32 cellular contexts compared by ENCODE assay signal in genomic region chr1:200988693-200989092, GRCh38.
"Had no signal": no experiment of that assay in that cellular context is flagged by ENCODE, and none has a peak within 500 bp of the region (broad histone marks: within the 10 kb centered on the region; RNA-seq: fewer than 3 reads in every experiment).

No MANE protein-coding gene starts in this region.

- H3K36me3 ChIP-seq: brain microvascular endothelial cell, SJCRH30 had no signal

- H3K27ac Mint-ChIP-seq: activated CD4-positive, alpha-beta T cell treated with anti-CD3 and anti-CD28 coated beads for 36 hours; activated CD8-positive, alpha-beta memory T cell treated with anti-CD3 and anti-CD28 coated beads, Interleukin-2, amount 10 ng/mL, durations not matched to agents 7 days and 5 days; T-helper 1 cell treated with Interleukin-12 subunit alpha and Interleukin-12 subunit beta and Interleukin-4 antibody, amounts not matched to agents 30 μg/mL and 1 μg/mL, for 36 hours; T-helper 2 cell treated with Interferon-gamma antibody and Interleukin-4, amounts not matched to agents 5 μg/mL and 100 μg/mL, for 36 hours; WTC11 had no signal

- H3K4me3 ChIP-seq: SJCRH30, SK-N-MC had no signal

- H3K27me3 ChIP-seq: brain microvascular endothelial cell, SJCRH30 had no signal

- H3K9ac ChIP-seq: KMS-11 had no signal

- H3K9me3 Mint-ChIP-seq: activated CD4-positive, alpha-beta T cell treated with anti-CD3 and anti-CD28 coated beads, Interleukin-2, amount 10 ng/mL, durations not matched to agents 7 days and 5 days; activated naive CD4-positive, alpha-beta T cell treated with anti-CD3 and anti-CD28 coated beads, Interleukin-2, amount 10 ng/mL, durations not matched to agents 7 days and 5 days; T-helper 1 cell treated with Interleukin-12 subunit alpha and Interleukin-12 subunit beta and Interleukin-4 antibody, amounts not matched to agents 30 μg/mL and 1 μg/mL, for 36 hours; T-helper 2 cell treated with Interferon-gamma antibody and Interleukin-4, amounts not matched to agents 5 μg/mL and 100 μg/mL, for 36 hours; WTC11 had no signal

- H3K4me2 ChIP-seq: KMS-11 had no signal

- ATAC-seq: activated CD4-positive, alpha-beta T cell treated with anti-CD3 and anti-CD28 coated beads for 36 hours; activated CD4-positive, CD25-positive, alpha-beta regulatory T cell treated with anti-CD3 and anti-CD28 coated beads, Interleukin-2, amount 50 U/mL, for 24 hours; activated CD8-positive, alpha-beta memory T cell treated with anti-CD3 and anti-CD28 coated beads, Interleukin-2, amount 10 ng/mL, durations not matched to agents 7 days and 5 days; Panc1; WTC11 had no signal

- H3K4me1 ChIP-seq: SJCRH30 had no signal

- H3K27me3 Mint-ChIP-seq: activated CD4-positive, alpha-beta T cell treated with anti-CD3 and anti-CD28 coated beads for 36 hours; activated CD4-positive, alpha-beta T cell treated with anti-CD3 and anti-CD28 coated beads, Interleukin-2, amount 10 ng/mL, durations not matched to agents 7 days and 5 days; activated CD8-positive, alpha-beta memory T cell treated with anti-CD3 and anti-CD28 coated beads, Interleukin-2, amount 10 ng/mL, durations not matched to agents 7 days and 5 days; activated naive CD4-positive, alpha-beta T cell treated with anti-CD3 and anti-CD28 coated beads, Interleukin-2, amount 10 ng/mL, durations not matched to agents 7 days and 5 days had no signal

- H3K9me3 ChIP-seq: SJCRH30 had no signal

- H3K27ac ChIP-seq: brain microvascular endothelial cell, KMS-11, SJCRH30, SK-N-MC had no signal

- H3K4me3 Mint-ChIP-seq: activated CD4-positive, alpha-beta T cell treated with anti-CD3 and anti-CD28 coated beads for 36 hours; activated CD4-positive, alpha-beta T cell treated with anti-CD3 and anti-CD28 coated beads, Interleukin-2, amount 10 ng/mL, durations not matched to agents 7 days and 5 days; activated CD8-positive, alpha-beta memory T cell treated with anti-CD3 and anti-CD28 coated beads, Interleukin-2, amount 10 ng/mL, durations not matched to agents 7 days and 5 days; activated naive CD4-positive, alpha-beta T cell treated with anti-CD3 and anti-CD28 coated beads, Interleukin-2, amount 10 ng/mL, durations not matched to agents 7 days and 5 days; T-helper 1 cell treated with Interleukin-12 subunit alpha and Interleukin-12 subunit beta and Interleukin-4 antibody, amounts not matched to agents 30 μg/mL and 1 μg/mL, for 36 hours; T-helper 2 cell treated with Interferon-gamma antibody and Interleukin-4, amounts not matched to agents 5 μg/mL and 100 μg/mL, for 36 hours; WTC11 had no signal

- DNase-seq: activated CD4-positive, alpha-beta T cell treated with anti-CD3 and anti-CD28 coated beads for 36 hours; activated CD4-positive, alpha-beta T cell treated with anti-CD3 and anti-CD28 coated beads, Interleukin-2, amount 10 ng/mL, durations not matched to agents 7 days and 5 days; activated CD4-positive, alpha-beta T cell treated with anti-CD3 and anti-CD28 coated beads, Interleukin-2, amount 50 U/mL, for 48 hours; activated CD8-positive, alpha-beta memory T cell treated with anti-CD3 and anti-CD28 coated beads for 24 hours; activated CD8-positive, alpha-beta memory T cell treated with anti-CD3 and anti-CD28 coated beads, Interleukin-2, amount 10 ng/mL, durations not matched to agents 7 days and 5 days; activated CD8-positive, alpha-beta memory T cell treated with anti-CD3 and anti-CD28 coated beads, Interleukin-2, amount 50 U/mL, for 48 hours; activated gamma-delta T cell treated with Interleukin-2 at 50 U/mL for 16 hours; activated naive CD4-positive, alpha-beta T cell treated with anti-CD3 and anti-CD28 coated beads, Interleukin-2, amount 10 ng/mL, durations not matched to agents 7 days and 5 days; amniotic stem cell; brain microvascular endothelial cell; central memory CD4-positive, alpha-beta T cell; MM.1S; MV-4-11; NCI-H1092; NCI-H1417; NCI-H187 treated with DMSO at 0.1 percent for 48 hours; NCI-H2081; NCI-H226; NCI-H446 treated with DMSO at 0.1 percent for 48 hours; NCI-H524; NCI-H69; NCI-H82; SHP77; SJCRH30 had no signal

- H3K4me1 Mint-ChIP-seq: activated CD4-positive, alpha-beta T cell treated with anti-CD3 and anti-CD28 coated beads for 36 hours; activated CD4-positive, alpha-beta T cell treated with anti-CD3 and anti-CD28 coated beads, Interleukin-2, amount 10 ng/mL, durations not matched to agents 7 days and 5 days; activated CD8-positive, alpha-beta memory T cell treated with anti-CD3 and anti-CD28 coated beads, Interleukin-2, amount 10 ng/mL, durations not matched to agents 7 days and 5 days; activated naive CD4-positive, alpha-beta T cell treated with anti-CD3 and anti-CD28 coated beads, Interleukin-2, amount 10 ng/mL, durations not matched to agents 7 days and 5 days; WTC11 had no signal

- FAIRE-seq: TTC549 had no signal
